ENCODE assay signal across 1 cellular context in genomic region chr14:69129264-69129880, GRCh38.
A peak's percentile ranks its signal among the peaks of the same experiment; 100 is the strongest.
TF ChIP-seq lines count a peak whose summit lies in the region.

No MANE protein-coding gene starts in this region.

TF ChIP-seq in HEK293, 187 proteins besides CTCF, POLR2A, EP300 and RAD21 (continued from another document):
- TF ChIP-seq ATF2 (tag by site-specific recombination; IDR thresholded peaks at IDR 0.05; ENCODE audit: low read depth): no peak
- TF ChIP-seq ZBTB17 (tag by site-specific recombination; IDR thresholded peaks at IDR 0.05): peak; percentile 45; the same call in 1 of the 2 replicates
- no peak for TF ChIP-seq TRIM28 (IDR thresholded peaks at IDR 0.05; ENCODE audit: borderline replicate concordance, low read length)
- TF ChIP-seq SP2 (tag by site-specific recombination; IDR thresholded peaks at IDR 0.05): no peak
- no peak for TF ChIP-seq WT1 (tag by site-specific recombination; IDR thresholded peaks at IDR 0.05)
- TF ChIP-seq ZEB2 (tag by site-specific recombination; IDR thresholded peaks at IDR 0.05): no peak
- no peak for TF ChIP-seq ZIC2 (tag by site-specific recombination; IDR thresholded peaks at IDR 0.05)
- no peak for TF ChIP-seq SP3 (tag by site-specific recombination; IDR thresholded peaks at IDR 0.05)
- no peak for TF ChIP-seq GLI4 (tag by site-specific recombination; IDR thresholded peaks at IDR 0.05)
- TF ChIP-seq ZNF792 (tag by site-specific recombination; IDR thresholded peaks at IDR 0.05): no peak
- no peak for TF ChIP-seq ZNF362 (tag by site-specific recombination; IDR thresholded peaks at IDR 0.05)
- no peak for TF ChIP-seq MZF1 (tag by site-specific recombination; IDR thresholded peaks at IDR 0.05; ENCODE audit: borderline replicate concordance)
- no peak for TF ChIP-seq ZXDB (tag by site-specific recombination; IDR thresholded peaks at IDR 0.05)
- no peak for TF ChIP-seq ZNF112 (tag by site-specific recombination; IDR thresholded peaks at IDR 0.05)
- peak; percentile 74; the same call in 1 of the 2 replicates for TF ChIP-seq ZNF660 (tag by site-specific recombination; IDR thresholded peaks at IDR 0.05)
- TF ChIP-seq FEZF1 (tag by site-specific recombination; IDR thresholded peaks at IDR 0.05): no peak
- no peak for TF ChIP-seq ZNF214 (tag by site-specific recombination; IDR thresholded peaks at IDR 0.05; ENCODE audit: borderline replicate concordance)
- no peak for TF ChIP-seq SETDB1 (IDR thresholded peaks at IDR 0.05; ENCODE audit: insufficient read length, low read length)
- 0 out of 2 replicates have a peak, but pooled peaks have one; percentile 17 for TF ChIP-seq PRDM1 (tag by site-specific recombination; IDR thresholded peaks at IDR 0.05)
